ENCODE assay signal across 12 cellular contexts in the genomic region with DNA sequence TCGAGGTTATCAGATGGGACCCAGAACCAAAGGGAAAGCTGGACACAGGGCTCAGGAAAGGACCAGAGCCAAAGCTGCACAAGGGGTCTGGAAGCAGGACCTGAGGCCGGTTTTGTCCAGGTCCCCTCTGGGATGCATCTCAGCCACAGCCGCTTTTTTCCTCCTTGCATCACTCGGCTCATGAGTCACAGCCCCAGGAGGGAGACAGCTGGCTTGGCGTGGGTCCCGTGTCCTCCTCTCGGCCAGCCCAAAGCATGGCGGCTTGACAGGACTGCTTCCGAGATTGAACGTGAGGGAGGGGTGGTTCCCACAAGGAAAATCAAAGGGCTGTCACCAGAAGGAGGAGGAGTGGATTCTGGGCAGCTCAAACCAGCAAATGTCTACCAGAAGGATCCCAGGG. TPM values are rescaled to one million over a fixed set of nuclear protein-coding genes. Genes with fewer than 3 reads are reported as not detected.
DNase-seq lines count a peak whose midpoint lies in the region; ATAC-seq and TF ChIP-seq lines count a peak whose summit lies in the region.
"Had no signal": no experiment of that assay in that cellular context is flagged by ENCODE, and none has a peak within 500 bp of the region (broad histone marks: within the 10 kb centered on the region; RNA-seq: fewer than 3 reads in every experiment).

No MANE protein-coding gene starts in this region.

- H3K9me2 ChIP-seq in PC-3 (replicated peaks; ENCODE audit: low read length), result no peaks in the 10 kb centered on the region

- 0 out of 2 replicates have a peak overlapping the region, but pooled peaks have one; percentile 18 for H2AFZ ChIP-seq in PC-3 (ENCODE audit: low read length)
- H2AFZ ChIP-seq: parathyroid adenoma had no signal

- no peaks in the 10 kb centered on the region for H3K36me3 ChIP-seq in PC-3 (ENCODE audit: low read depth, low read length)
- H3K36me3 ChIP-seq in psoas muscle (ENCODE audit: insufficient read depth in 1 of 2, low read depth in 1 of 2), result no peaks in the 10 kb centered on the region

- H3K36me3 Mint-ChIP-seq in T-helper 2 cell treated with Interferon-gamma antibody and Interleukin-4, amounts not matched to agents 5 μg/mL and 100 μg/mL, for 36 hours (ENCODE audit: low read depth), result no peaks in the 10 kb centered on the region

- H3K27ac ChIP-seq in PC-3 (ENCODE audit: low read length) (peak overlapping the region; percentile 87), psoas muscle (no peak overlapping the region)
- H3K27ac ChIP-seq: parathyroid adenoma had no signal

- H3K27ac Mint-ChIP-seq in T-helper 2 cell treated with Interferon-gamma antibody and Interleukin-4, amounts not matched to agents 5 μg/mL and 100 μg/mL, for 36 hours, result no peak overlapping the region

- H3K4me1 ChIP-seq in PC-3 (ENCODE audit: insufficient read depth, low read length) (peaks cover 49% of the 10 kb centered on the region), psoas muscle (no peaks in the 10 kb centered on the region)
- H3K4me1 ChIP-seq: parathyroid adenoma had no signal

- H3K27me3 ChIP-seq in PC-3 (ENCODE audit: low read length) (no peaks in the 10 kb centered on the region), psoas muscle (ENCODE audit: insufficient read depth in 3 of 3, low read length in 2 of 3) (peaks cover 0 to 31% (median 5%) of the 10 kb centered on the region in 3 donors)

- H4K20me1 ChIP-seq in PC-3 (ENCODE audit: low read length), result no peaks in the 10 kb centered on the region

- TF ChIP-seq CTCF in PC-3 (conservative IDR thresholded peaks at IDR 0.05; ENCODE audit: low read depth, low read length) (no peak), psoas muscle (IDR thresholded peaks at IDR 0.05) (no peak)

- ATAC-seq in PC-3, result peak; percentile 45
- ATAC-seq in psoas muscle, result no peak

- BruUV-seq in PC-3 (replicated peaks; lab: Mats Ljungman, UMichigan), result no TSS peak

- CTCF ChIA-PET in PC-3 (lab: Charles Lee), result no interaction called here

- in situ Hi-C loops in G401 (cut with HindIII; ENCODE audit: low sequenced_read_pairs), result no loop called here

- intact Hi-C loops in PC-3 (cut with micrococcal nuclease), result loop anchor here (1.0 to 5.0 kb wide), 3 partner anchors 8 to 82 kb away; no protein-coding TSS in a partner anchor
- intact Hi-C loops in psoas muscle (cut with DNase I), result no loop called here

- no peak overlapping the region for H3K4me3 Mint-ChIP-seq in T-helper 2 cell treated with Interferon-gamma antibody and Interleukin-4, amounts not matched to agents 5 μg/mL and 100 μg/mL, for 36 hours

- peak overlapping the region; percentile 75 for H3K4me2 ChIP-seq in PC-3 (ENCODE audit: low read length)

- POLR2A ChIA-PET in PC-3 (lab: Charles Lee; ENCODE audit: unreplicated experiment), result no interaction called here

- H3K4me3 ChIP-seq in PC-3 (ENCODE audit: low read length) (peak overlapping the region; percentile 10; the same call in 1 of the 2 replicates), psoas muscle (no peak overlapping the region)

- peak overlapping the region; percentile 37 for H3K9ac ChIP-seq in PC-3 (ENCODE audit: low read length)
- H3K9ac ChIP-seq: parathyroid adenoma had no signal

- H3F3A ChIP-seq in PC-3 (ENCODE audit: low read length, unreplicated experiment), result peaks cover 7% of the 10 kb centered on the region

- H3K9me3 Mint-ChIP-seq in T-helper 2 cell treated with Interferon-gamma antibody and Interleukin-4, amounts not matched to agents 5 μg/mL and 100 μg/mL, for 36 hours, result no peaks in the 10 kb centered on the region

- WGBS in psoas muscle, 3 donors, result 25 to 27% (median 27%) methylated on average over 9 to 10 of the region's 10 CpGs

- peaks cover 5% of the 10 kb centered on the region for H3K27me3 Mint-ChIP-seq in T-helper 2 cell treated with Interferon-gamma antibody and Interleukin-4, amounts not matched to agents 5 μg/mL and 100 μg/mL, for 36 hours (ENCODE audit: low read depth)

- H3K9me3 ChIP-seq in PC-3 (ENCODE audit: low read length) (no peaks in the 10 kb centered on the region), psoas muscle (no peaks in the 10 kb centered on the region)

- H3K79me2 ChIP-seq in PC-3 (ENCODE audit: low read length), result no peaks in the 10 kb centered on the region

- no peaks in the 10 kb centered on the region for H3K4me1 Mint-ChIP-seq in T-helper 2 cell treated with Interferon-gamma antibody and Interleukin-4, amounts not matched to agents 5 μg/mL and 100 μg/mL, for 36 hours (ENCODE audit: low read depth)

- DNase-seq in G401 (ENCODE audit: low spot score), result peak; percentile 72
- DNase-seq in PC-3, result peak; percentile 89
- peak; percentile 85 for DNase-seq in dedifferentiated amniotic fluid mesenchymal stem cell (ENCODE audit: extremely low spot score)
- DNase-seq in psoas muscle, result peak; percentile 27 to 61
- no peak for DNase-seq in activated gamma-delta T cell treated with Interleukin-2 at 50 U/mL for 16 hours
- no peak for DNase-seq in SHP77 treated with DMSO at 0.1 percent for 48 hours (lab: John Stamatoyannopoulos, UW)
- no peak for DNase-seq in T-helper 2 cell treated with Interferon-gamma antibody and Interleukin-4, amounts not matched to agents 5 μg/mL and 100 μg/mL, for 36 hours (ENCODE audit: low spot score)
- no peak for DNase-seq in stimulated activated CD8-positive, alpha-beta memory T cell treated with anti-CD3 and anti-CD28 coated beads, Interleukin-4, amount 100 ng/mL, for 48 hours
- DNase-seq: activated effector memory CD4-positive, alpha-beta T cell treated with Interleukin-2 at 50 U/mL for 16 hours; GF-D8 had no signal

RNA-seq across cellular contexts. Expression of gene CPLX2, which starts 56.7 kb away (rescaled TPM):
- not detected in 2 replicates for total RNA-seq in G401 (2014; rRNA removed; shearing (Covaris generic))
- 0.26 and 0.58 TPM in 2 replicates for total RNA-seq in PC-3 (2014; rRNA removed)
- total RNA-seq in psoas muscle, result under 1 TPM in 1 of 4 donors, not detected in 3; 0.08 TPM
- under 1 TPM in 2 of 3 donors, not detected in 1; 0.03 to 0.16 TPM for polyA plus RNA-seq in psoas muscle
- total RNA-seq: kidney epithelial cell had no signal

Comparison
In these comparisons a context has a peak if more than half of its experiments do, and no peak if none do; other contexts are left out.
1. DNase-seq: peak in G401 (single experiment), PC-3 (single experiment), dedifferentiated amniotic fluid mesenchymal stem cell (single experiment) and psoas muscle (2 of 2); none in activated gamma-delta T cell treated with Interleukin-2 at 50 U/mL for 16 hours (single experiment), SHP77 treated with DMSO at 0.1 percent for 48 hours (single experiment), T-helper 2 cell treated with Interferon-gamma antibody and Interleukin-4, amounts not matched to agents 5 μg/mL and 100 μg/mL, for 36 hours (single experiment) and stimulated activated CD8-positive, alpha-beta memory T cell treated with anti-CD3 and anti-CD28 coated beads, Interleukin-4, amount 100 ng/mL, for 48 hours (single experiment).